In the genomic region with DNA sequence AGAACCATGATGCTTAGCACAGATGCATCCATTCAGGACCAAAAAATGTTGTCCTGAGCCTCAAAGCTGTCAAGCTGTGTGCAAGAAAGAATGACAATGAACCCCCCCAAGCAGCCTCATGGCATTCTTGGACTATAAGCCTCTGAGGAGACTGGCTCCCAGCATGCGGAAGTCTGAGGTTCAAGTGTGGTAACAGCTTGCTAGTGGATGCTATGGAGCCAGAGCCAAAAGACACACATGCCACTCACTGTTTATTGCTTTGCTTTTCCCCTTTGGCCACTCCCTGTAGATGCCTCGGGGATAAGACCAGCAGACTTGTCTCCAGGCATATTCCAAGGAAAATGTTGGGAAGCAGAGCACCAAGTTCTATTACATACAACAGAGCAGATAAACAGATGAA, we compare ENCODE assay signal across 1 cellular context.
TF ChIP-seq lines count a peak whose summit lies in the region.

No MANE protein-coding gene starts in this region.

TF ChIP-seq in GM23338, 12 proteins besides CTCF, POLR2A, EP300 and RAD21 (continued from another document):
- TF ChIP-seq, protein P1, sequence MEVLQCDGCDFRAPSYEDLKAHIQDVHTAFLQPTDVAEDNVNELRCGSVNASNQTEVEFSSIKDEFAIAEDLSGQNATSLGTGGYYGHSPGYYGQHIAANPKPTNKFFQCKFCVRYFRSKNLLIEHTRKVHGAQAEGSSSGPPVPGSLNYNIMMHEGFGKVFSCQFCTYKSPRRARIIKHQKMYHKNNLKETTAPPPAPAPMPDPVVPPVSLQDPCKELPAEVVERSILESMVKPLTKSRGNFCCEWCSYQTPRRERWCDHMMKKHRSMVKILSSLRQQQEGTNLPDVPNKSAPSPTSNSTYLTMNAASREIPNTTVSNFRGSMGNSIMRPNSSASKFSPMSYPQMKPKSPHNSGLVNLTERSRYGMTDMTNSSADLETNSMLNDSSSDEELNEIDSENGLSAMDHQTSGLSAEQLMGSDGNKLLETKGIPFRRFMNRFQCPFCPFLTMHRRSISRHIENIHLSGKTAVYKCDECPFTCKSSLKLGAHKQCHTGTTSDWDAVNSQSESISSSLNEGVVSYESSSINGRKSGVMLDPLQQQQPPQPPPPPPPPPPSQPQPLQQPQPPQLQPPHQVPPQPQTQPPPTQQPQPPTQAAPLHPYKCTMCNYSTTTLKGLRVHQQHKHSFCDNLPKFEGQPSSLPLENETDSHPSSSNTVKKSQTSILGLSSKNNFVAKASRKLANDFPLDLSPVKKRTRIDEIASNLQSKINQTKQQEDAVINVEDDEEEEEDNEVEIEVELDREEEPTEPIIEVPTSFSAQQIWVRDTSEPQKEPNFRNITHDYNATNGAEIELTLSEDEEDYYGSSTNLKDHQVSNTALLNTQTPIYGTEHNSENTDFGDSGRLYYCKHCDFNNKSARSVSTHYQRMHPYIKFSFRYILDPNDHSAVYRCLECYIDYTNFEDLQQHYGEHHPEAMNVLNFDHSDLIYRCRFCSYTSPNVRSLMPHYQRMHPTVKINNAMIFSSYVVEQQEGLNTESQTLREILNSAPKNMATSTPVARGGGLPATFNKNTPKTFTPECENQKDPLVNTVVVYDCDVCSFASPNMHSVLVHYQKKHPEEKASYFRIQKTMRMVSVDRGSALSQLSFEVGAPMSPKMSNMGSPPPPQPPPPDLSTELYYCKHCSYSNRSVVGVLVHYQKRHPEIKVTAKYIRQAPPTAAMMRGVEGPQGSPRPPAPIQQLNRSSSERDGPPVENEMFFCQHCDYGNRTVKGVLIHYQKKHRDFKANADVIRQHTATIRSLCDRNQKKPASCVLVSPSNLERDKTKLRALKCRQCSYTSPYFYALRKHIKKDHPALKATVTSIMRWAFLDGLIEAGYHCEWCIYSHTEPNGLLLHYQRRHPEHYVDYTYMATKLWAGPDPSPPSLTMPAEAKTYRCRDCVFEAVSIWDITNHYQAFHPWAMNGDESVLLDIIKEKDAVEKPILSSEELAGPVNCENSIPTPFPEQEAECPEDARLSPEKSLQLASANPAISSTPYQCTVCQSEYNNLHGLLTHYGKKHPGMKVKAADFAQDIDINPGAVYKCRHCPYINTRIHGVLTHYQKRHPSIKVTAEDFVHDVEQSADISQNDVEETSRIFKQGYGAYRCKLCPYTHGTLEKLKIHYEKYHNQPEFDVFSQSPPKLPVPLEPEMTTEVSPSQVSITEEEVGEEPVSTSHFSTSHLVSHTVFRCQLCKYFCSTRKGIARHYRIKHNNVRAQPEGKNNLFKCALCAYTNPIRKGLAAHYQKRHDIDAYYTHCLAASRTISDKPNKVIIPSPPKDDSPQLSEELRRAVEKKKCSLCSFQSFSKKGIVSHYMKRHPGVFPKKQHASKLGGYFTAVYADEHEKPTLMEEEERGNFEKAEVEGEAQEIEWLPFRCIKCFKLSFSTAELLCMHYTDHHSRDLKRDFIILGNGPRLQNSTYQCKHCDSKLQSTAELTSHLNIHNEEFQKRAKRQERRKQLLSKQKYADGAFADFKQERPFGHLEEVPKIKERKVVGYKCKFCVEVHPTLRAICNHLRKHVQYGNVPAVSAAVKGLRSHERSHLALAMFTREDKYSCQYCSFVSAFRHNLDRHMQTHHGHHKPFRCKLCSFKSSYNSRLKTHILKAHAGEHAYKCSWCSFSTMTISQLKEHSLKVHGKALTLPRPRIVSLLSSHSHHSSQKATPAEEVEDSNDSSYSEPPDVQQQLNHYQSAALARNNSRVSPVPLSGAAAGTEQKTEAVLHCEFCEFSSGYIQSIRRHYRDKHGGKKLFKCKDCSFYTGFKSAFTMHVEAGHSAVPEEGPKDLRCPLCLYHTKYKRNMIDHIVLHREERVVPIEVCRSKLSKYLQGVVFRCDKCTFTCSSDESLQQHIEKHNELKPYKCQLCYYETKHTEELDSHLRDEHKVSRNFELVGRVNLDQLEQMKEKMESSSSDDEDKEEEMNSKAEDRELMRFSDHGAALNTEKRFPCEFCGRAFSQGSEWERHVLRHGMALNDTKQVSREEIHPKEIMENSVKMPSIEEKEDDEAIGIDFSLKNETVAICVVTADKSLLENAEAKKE (CRISPR knock-in tag; IDR thresholded peaks at IDR 0.05): no peak
- TF ChIP-seq CREB1 (CRISPR knock-in tag; IDR thresholded peaks at IDR 0.05; ENCODE audit: low read depth): no peak
- TF ChIP-seq, protein P2, sequence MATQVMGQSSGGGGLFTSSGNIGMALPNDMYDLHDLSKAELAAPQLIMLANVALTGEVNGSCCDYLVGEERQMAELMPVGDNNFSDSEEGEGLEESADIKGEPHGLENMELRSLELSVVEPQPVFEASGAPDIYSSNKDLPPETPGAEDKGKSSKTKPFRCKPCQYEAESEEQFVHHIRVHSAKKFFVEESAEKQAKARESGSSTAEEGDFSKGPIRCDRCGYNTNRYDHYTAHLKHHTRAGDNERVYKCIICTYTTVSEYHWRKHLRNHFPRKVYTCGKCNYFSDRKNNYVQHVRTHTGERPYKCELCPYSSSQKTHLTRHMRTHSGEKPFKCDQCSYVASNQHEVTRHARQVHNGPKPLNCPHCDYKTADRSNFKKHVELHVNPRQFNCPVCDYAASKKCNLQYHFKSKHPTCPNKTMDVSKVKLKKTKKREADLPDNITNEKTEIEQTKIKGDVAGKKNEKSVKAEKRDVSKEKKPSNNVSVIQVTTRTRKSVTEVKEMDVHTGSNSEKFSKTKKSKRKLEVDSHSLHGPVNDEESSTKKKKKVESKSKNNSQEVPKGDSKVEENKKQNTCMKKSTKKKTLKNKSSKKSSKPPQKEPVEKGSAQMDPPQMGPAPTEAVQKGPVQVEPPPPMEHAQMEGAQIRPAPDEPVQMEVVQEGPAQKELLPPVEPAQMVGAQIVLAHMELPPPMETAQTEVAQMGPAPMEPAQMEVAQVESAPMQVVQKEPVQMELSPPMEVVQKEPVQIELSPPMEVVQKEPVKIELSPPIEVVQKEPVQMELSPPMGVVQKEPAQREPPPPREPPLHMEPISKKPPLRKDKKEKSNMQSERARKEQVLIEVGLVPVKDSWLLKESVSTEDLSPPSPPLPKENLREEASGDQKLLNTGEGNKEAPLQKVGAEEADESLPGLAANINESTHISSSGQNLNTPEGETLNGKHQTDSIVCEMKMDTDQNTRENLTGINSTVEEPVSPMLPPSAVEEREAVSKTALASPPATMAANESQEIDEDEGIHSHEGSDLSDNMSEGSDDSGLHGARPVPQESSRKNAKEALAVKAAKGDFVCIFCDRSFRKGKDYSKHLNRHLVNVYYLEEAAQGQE (IDR thresholded peaks at IDR 0.05; ENCODE audit: unreplicated experiment): no peak
- TF ChIP-seq ZNF114 (CRISPR knock-in tag; IDR thresholded peaks at IDR 0.05): no peak
- TF ChIP-seq EZH2phosphoT487 (IDR thresholded peaks at IDR 0.05; ENCODE audit: unreplicated experiment): no peak
- TF ChIP-seq, protein P3, sequence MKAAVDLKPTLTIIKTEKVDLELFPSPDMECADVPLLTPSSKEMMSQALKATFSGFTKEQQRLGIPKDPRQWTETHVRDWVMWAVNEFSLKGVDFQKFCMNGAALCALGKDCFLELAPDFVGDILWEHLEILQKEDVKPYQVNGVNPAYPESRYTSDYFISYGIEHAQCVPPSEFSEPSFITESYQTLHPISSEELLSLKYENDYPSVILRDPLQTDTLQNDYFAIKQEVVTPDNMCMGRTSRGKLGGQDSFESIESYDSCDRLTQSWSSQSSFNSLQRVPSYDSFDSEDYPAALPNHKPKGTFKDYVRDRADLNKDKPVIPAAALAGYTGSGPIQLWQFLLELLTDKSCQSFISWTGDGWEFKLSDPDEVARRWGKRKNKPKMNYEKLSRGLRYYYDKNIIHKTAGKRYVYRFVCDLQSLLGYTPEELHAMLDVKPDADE (IDR thresholded peaks at IDR 0.05): no peak
TF ChIP-seq in GM23338: peak in this region for 0.
